1 cellular context compared by ENCODE assay signal in genomic region chrX:71067079-71067478, GRCh38.
TF ChIP-seq lines count a peak whose summit lies in the region.

No MANE protein-coding gene starts in this region.

TF ChIP-seq in GM12878, 131 proteins besides CTCF, POLR2A, EP300 and RAD21:
- TF ChIP-seq POU2F2 (IDR thresholded peaks at IDR 0.05; ENCODE audit: borderline replicate concordance, low read depth, low read length), result no peak
- TF ChIP-seq ZNF592 (IDR thresholded peaks at IDR 0.05), result no peak
- TF ChIP-seq BHLHE40 (IDR thresholded peaks at IDR 0.05; ENCODE audit: borderline replicate concordance in 1 of 2, low read depth in 2 of 2, low read length in 1 of 2), result no peak
- no peak for TF ChIP-seq HDGF (IDR thresholded peaks at IDR 0.05)
TF ChIP-seq in GM12878: peak in this region for 0.
